In the genomic region with DNA sequence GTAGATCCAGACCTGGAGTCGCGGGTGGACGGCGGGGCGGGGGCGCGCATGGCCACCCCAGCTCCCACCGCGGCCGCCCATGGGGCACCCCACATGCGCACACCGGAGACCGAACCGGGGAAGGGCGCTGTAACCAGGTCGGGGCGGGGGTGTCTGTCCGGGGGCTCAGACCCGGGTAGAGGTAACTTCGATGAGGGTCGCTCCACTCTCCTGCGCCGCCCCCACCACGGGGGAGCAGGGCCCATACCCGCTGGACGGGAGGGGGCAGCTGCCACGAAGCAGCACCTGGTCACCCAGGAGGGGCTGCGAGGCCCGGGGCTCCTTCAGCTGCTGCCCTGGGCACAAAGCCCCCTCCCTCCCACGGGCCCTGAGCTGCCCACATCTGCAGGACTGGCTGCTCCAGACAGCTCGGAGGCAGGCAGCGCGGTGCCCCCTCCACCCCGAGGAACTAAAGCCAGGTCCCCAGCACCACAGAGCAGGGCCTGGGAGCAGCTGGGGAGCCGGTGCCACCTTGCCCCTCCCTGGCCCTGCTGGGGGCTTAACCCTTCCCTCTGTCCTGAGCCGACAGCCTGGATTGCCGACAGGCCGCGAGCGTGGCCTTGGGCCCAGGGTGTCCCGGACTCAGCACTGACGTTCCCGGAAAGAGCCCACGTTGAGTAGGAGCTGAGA, we compare ENCODE assay signal across 8 cellular contexts. TPM values are rescaled to one million over a fixed set of nuclear protein-coding genes. Genes with fewer than 3 reads are reported as not detected.
DNase-seq lines count a peak whose midpoint lies in the region; ATAC-seq, FAIRE-seq and TF ChIP-seq lines count a peak whose summit lies in the region.
"Not testable (repeated sequence)": the region's sequence is repeated elsewhere in the genome, so short reads cannot be mapped to it uniquely, and the experiment has no call there.
"Had no signal": no experiment of that assay in that cellular context is flagged by ENCODE, and none has a peak within 500 bp of the region (broad histone marks: within the 10 kb centered on the region; RNA-seq: fewer than 3 reads in every experiment).

No MANE protein-coding gene starts in this region.

- H3K27me3 Mint-ChIP-seq in T-helper 2 cell treated with Interferon-gamma antibody and Interleukin-4, amounts not matched to agents 5 μg/mL and 100 μg/mL, for 36 hours (ENCODE audit: low read depth): not testable (repeated sequence)

- ATAC-seq in HG03139 (IDR thresholded peaks at IDR 0.05; ENCODE audit: unreplicated experiment): peak; percentile 10
- peak; percentile 8 to 9 for ATAC-seq in gastrocnemius medialis

- not testable (repeated sequence) for H2BK5ac ChIP-seq in mesendoderm (ENCODE audit: low read length)

- not testable (repeated sequence) for H3K18ac ChIP-seq in mesendoderm (ENCODE audit: low read length)

- H3K4me2 ChIP-seq in mesendoderm (ENCODE audit: low read length): not testable (repeated sequence)

- intact Hi-C loops in gastrocnemius medialis (cut with DNase I; ENCODE audit: low total_unique reads): not testable (repeated sequence)

- TF ChIP-seq POLR2A in gastrocnemius medialis (IDR thresholded peaks at IDR 0.05): not testable (repeated sequence)

- H2AK5ac ChIP-seq in mesendoderm (ENCODE audit: low read length): not testable (repeated sequence)

- not testable (repeated sequence) for H3K79me1 ChIP-seq in mesendoderm (ENCODE audit: low read length)

- peaks cover 17% of the 10 kb centered on the region for H3K4me1 Mint-ChIP-seq in T-helper 2 cell treated with Interferon-gamma antibody and Interleukin-4, amounts not matched to agents 5 μg/mL and 100 μg/mL, for 36 hours (ENCODE audit: low read depth)

- peak overlapping the region; percentile 72 for H3K4me3 ChIP-seq in astrocyte of the cerebellum (ENCODE audit: low read depth, low read length)
- H3K4me3 ChIP-seq in fibroblast of mammary gland (ENCODE audit: control insufficient read depth, low read depth, low read length): peak overlapping the region; percentile 79
- H3K4me3 ChIP-seq in mesendoderm (ENCODE audit: low read length): not testable (repeated sequence)
- H3K4me3 ChIP-seq in gastrocnemius medialis: peak overlapping the region; percentile 56 to 73 (median 66)

- peaks cover 42% of the 10 kb centered on the region for H3K36me3 Mint-ChIP-seq in T-helper 2 cell treated with Interferon-gamma antibody and Interleukin-4, amounts not matched to agents 5 μg/mL and 100 μg/mL, for 36 hours (ENCODE audit: low read depth)

- TF ChIP-seq CTCF in astrocyte of the cerebellum (IDR thresholded peaks at IDR 0.05; ENCODE audit: low read depth, low read length, missing control alignments); fibroblast of mammary gland (conservative IDR thresholded peaks at IDR 0.05; ENCODE audit: control insufficient read depth, insufficient read depth, low read depth, low read length); gastrocnemius medialis (IDR thresholded peaks at IDR 0.05 in 4 of 5, conservative IDR thresholded peaks at IDR 0.05 in 1 of 5): not testable (repeated sequence)

- peaks cover 28% of the 10 kb centered on the region for H3K79me2 ChIP-seq in mesendoderm (ENCODE audit: control insufficient read depth, insufficient read depth, low read length)

- not testable (repeated sequence) for H3K36me3 ChIP-seq in mesendoderm (ENCODE audit: control insufficient read depth, insufficient read depth, low read length); gastrocnemius medialis

- H2BK15ac ChIP-seq in mesendoderm (replicated peaks; ENCODE audit: low read depth): not testable (repeated sequence)

- not testable (repeated sequence) for H3K27ac Mint-ChIP-seq in T-helper 2 cell treated with Interferon-gamma antibody and Interleukin-4, amounts not matched to agents 5 μg/mL and 100 μg/mL, for 36 hours

- no CpG with 5 or more reads among the region's 44 CpGs for WGBS in mesendoderm (ENCODE audit: extremely low coverage, insufficient coverage, low lambda C conversion rate)

- not testable (repeated sequence) for H3K9me3 Mint-ChIP-seq in T-helper 2 cell treated with Interferon-gamma antibody and Interleukin-4, amounts not matched to agents 5 μg/mL and 100 μg/mL, for 36 hours

- H2BK120ac ChIP-seq in mesendoderm (ENCODE audit: low read depth, low read length): not testable (repeated sequence)

- in situ Hi-C loops in astrocyte of the cerebellum (cut with HindIII; ENCODE audit: low sequenced_read_pairs); gastrocnemius medialis (cut with MboI; ENCODE audit: low sequenced_read_pairs in 4 of 4): not testable (repeated sequence)

- peak overlapping the region; percentile 54 for H3K9ac ChIP-seq in mesendoderm (ENCODE audit: low read length)

- peak overlapping the region; percentile 81 for H3K56ac ChIP-seq in mesendoderm (ENCODE audit: low read length)

- H3K9me3 ChIP-seq in gastrocnemius medialis: not testable (repeated sequence)

- not testable (repeated sequence) for H4K5ac ChIP-seq in mesendoderm (ENCODE audit: low read length)

- H3K4me3 Mint-ChIP-seq in T-helper 2 cell treated with Interferon-gamma antibody and Interleukin-4, amounts not matched to agents 5 μg/mL and 100 μg/mL, for 36 hours: peak overlapping the region; percentile 74

- not testable (repeated sequence) for H3K27ac ChIP-seq in mesendoderm (ENCODE audit: low read depth, low read length)
- peak overlapping the region; percentile 79 to 91 (median 83) for H3K27ac ChIP-seq in gastrocnemius medialis

- not testable (repeated sequence) for H3K4me1 ChIP-seq in mesendoderm (ENCODE audit: control insufficient read depth, low read depth, low read length); gastrocnemius medialis

- H4K8ac ChIP-seq in mesendoderm (ENCODE audit: low read depth, low read length): not testable (repeated sequence)

- H3K23ac ChIP-seq in mesendoderm (ENCODE audit: low read length): not testable (repeated sequence)

- FAIRE-seq in GM19239 (lab: Jason Lieb, UNC): peak; percentile 57

- not testable (repeated sequence) for H3K27me3 ChIP-seq in mesendoderm (ENCODE audit: insufficient read depth, low read length, poor library complexity)
- peaks cover 2 to 28% (median 5%) of the 10 kb centered on the region in 3 donors for H3K27me3 ChIP-seq in gastrocnemius medialis

- DNase-seq in GM19239 (ENCODE audit: insufficient read length, low spot score); T-helper 2 cell treated with Interferon-gamma antibody and Interleukin-4, amounts not matched to agents 5 μg/mL and 100 μg/mL, for 36 hours (ENCODE audit: low spot score); astrocyte of the cerebellum (ENCODE audit: low read depth); fibroblast of mammary gland (ENCODE audit: low read depth); mesendoderm; gastrocnemius medialis: not testable (repeated sequence)

- H3K4ac ChIP-seq in mesendoderm (ENCODE audit: low read depth, low read length): not testable (repeated sequence)

RNA-seq across cellular contexts. Expression of gene IFITM3, which starts 1.7 kb away (rescaled TPM):
- 612 TPM for polyA plus RNA-seq in mesendoderm (2013, experiment 1 of 2)
- polyA plus RNA-seq in mesendoderm (2013, experiment 2 of 2): 633 TPM
- total RNA-seq in gastrocnemius medialis: 10 to 100 TPM; 46.3 to 83.6 (median 63.2) TPM

RNA-seq across cellular contexts. Expression of gene IFITM1, which starts 5.1 kb away (rescaled TPM):
- 1,155 TPM for polyA plus RNA-seq in mesendoderm (2013, experiment 1 of 2)
- polyA plus RNA-seq in mesendoderm (2013, experiment 2 of 2): 1,131 TPM
- total RNA-seq in gastrocnemius medialis: 100 to 1,000 TPM in 1 of 4 donors, 10 to 100 TPM in 3; 47.8 to 103 (median 80.5) TPM

RNA-seq across cellular contexts. Expression of gene IFITM2, which starts 11.3 kb away (rescaled TPM):
- 1,871 TPM for polyA plus RNA-seq in mesendoderm (2013, experiment 1 of 2)
- polyA plus RNA-seq in mesendoderm (2013, experiment 2 of 2): 1,795 TPM
- 10 to 100 TPM; 37.8 to 80.9 (median 44.9) TPM for total RNA-seq in gastrocnemius medialis

RNA-seq across cellular contexts. Expression of gene IFITM5, which starts 19.6 kb away (rescaled TPM):
- 0.13 TPM for polyA plus RNA-seq in mesendoderm (2013, experiment 1 of 2)
- 0.15 TPM for polyA plus RNA-seq in mesendoderm (2013, experiment 2 of 2)
- total RNA-seq in gastrocnemius medialis: not detected
- total RNA-seq: pulmonary artery endothelial cell had no signal

RNA-seq across cellular contexts. Expression of gene PGGHG, which starts 30.0 kb away (rescaled TPM):
- polyA plus RNA-seq in mesendoderm (2013, experiment 1 of 2): 27.3 TPM
- 26.0 TPM for polyA plus RNA-seq in mesendoderm (2013, experiment 2 of 2)
- total RNA-seq in gastrocnemius medialis: 1 to 10 TPM in 3 of 4 donors, under 1 TPM in 1; 0.98 to 3.4 (median 2.7) TPM
